ENCODE assay signal across 15 cellular contexts in genomic region chr21:46675595-46676280, GRCh38.
"Had no signal": no experiment of that assay in that cellular context is flagged by ENCODE, and none has a peak within 500 bp of the region (broad histone marks: within the 10 kb centered on the region; RNA-seq: fewer than 3 reads in every experiment).

No MANE protein-coding gene starts in this region.

- H3K4me3 ChIP-seq: coronary artery, hepatocyte, thyroid gland had no signal

- DNase-seq: activated CD4-positive, alpha-beta T cell treated with anti-CD3 and anti-CD28 coated beads, Interleukin-2, amount 50 U/mL, for 4 hours; activated CD4-positive, CD25-positive, alpha-beta regulatory T cell treated with anti-CD3 and anti-CD28 coated beads, Interleukin-2, amount 50 U/mL, for 72 hours; activated naive CD8-positive, alpha-beta T cell treated with anti-CD3 and anti-CD28 coated beads, Interleukin-2, amount 10 ng/mL, durations not matched to agents 7 days and 5 days; anterior cingulate cortex; mesenchymal stem cell; natural killer cell; nucleus accumbens; posterior cingulate gyrus; stimulated activated CD4-positive, alpha-beta T cell treated with anti-CD3 and anti-CD28 coated beads, Interleukin-12 subunit alpha, Interleukin-12 subunit beta, amount 100 ng/mL, for 4 hours; stimulated activated CD4-positive, alpha-beta T cell treated with anti-CD3 and anti-CD28 coated beads, Interleukin-2, amount 100 ng/mL, for 24 hours; stimulated activated naive CD4-positive, alpha-beta T cell treated with Interleukin-2 at 50 U/mL for 16 hours; T-helper 17 cell; thyroid gland had no signal

- ATAC-seq: natural killer cell, T-helper 17 cell had no signal
